Comparison of ENCODE assay signal across 16 cellular contexts in the genomic region with DNA sequence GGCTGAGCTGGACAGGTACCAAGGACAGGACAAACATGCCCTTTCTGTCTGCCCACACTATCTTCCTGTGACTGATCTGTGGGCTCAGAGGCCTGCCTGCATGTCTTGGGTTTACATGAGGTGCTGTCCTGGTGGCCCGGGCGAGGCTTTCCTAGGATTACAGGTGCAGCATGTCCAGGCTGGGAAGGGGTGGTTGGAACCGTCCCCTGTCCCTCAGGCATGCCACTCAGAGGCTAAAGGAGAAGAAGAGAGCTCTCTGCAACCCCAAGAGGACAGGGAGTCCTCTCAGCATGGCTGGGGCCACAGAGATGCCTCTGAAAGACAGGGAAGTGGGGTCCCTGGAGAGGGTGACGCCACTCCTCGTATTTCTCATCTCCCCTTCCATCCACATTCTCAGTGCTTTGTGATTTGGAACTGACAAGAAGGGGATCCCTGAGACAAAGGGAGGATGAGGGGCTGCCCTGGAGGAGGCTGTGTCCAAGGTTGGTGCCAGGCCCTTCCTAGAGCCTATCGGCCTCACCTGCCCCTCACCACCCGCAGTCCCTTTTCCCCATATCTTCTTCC.
DNase-seq lines count a peak whose midpoint lies in the region; ATAC-seq and TF ChIP-seq lines count a peak whose summit lies in the region.
"Had no signal": no experiment of that assay in that cellular context is flagged by ENCODE, and none has a peak within 500 bp of the region (broad histone marks: within the 10 kb centered on the region; RNA-seq: fewer than 3 reads in every experiment).

No MANE protein-coding gene starts in this region.

- H3K9ac ChIP-seq in endodermal cell (ENCODE audit: extremely low read depth, low read length, poor library complexity, severe bottlenecking) = no peak overlapping the region
- H3K9ac ChIP-seq: neural progenitor cell had no signal

- no peaks in the 10 kb centered on the region for H3K36me3 Mint-ChIP-seq in endodermal cell (ENCODE audit: low read depth)
- H3K36me3 Mint-ChIP-seq in T-cell = no peaks in the 10 kb centered on the region
- H3K36me3 Mint-ChIP-seq: mesothelial cell of epicardium; neural progenitor cell; stimulated activated effector memory CD8-positive, alpha-beta T cell treated with anti-CD3 and anti-CD28 coated beads, Interleukin-12 subunit alpha, Interleukin-12 subunit beta, amount 100 ng/mL, for 72 hours had no signal

- H3K4me1 ChIP-seq in endodermal cell (ENCODE audit: control insufficient read depth, insufficient read depth, low read length) = no peaks in the 10 kb centered on the region

- H3K4me3 Mint-ChIP-seq in endodermal cell (no peak overlapping the region), T-cell (no peak overlapping the region)
- H3K4me3 Mint-ChIP-seq: effector memory CD8-positive, alpha-beta T cell; mesothelial cell of epicardium; stimulated activated effector memory CD8-positive, alpha-beta T cell treated with anti-CD3 and anti-CD28 coated beads, Interleukin-12 subunit alpha, Interleukin-12 subunit beta, amount 100 ng/mL, for 72 hours; T-helper 17 cell had no signal

- ATAC-seq in GM18498 (IDR thresholded peaks at IDR 0.05; ENCODE audit: unreplicated experiment) (peak; percentile 5), GM21381 (IDR thresholded peaks at IDR 0.05; ENCODE audit: unreplicated experiment) (peak; percentile 24), HG03097 (IDR thresholded peaks at IDR 0.05; ENCODE audit: low FRiP score, unreplicated experiment) (peak; percentile 7), T-cell (replicated peaks in 1 of 4) (no peak), GM21619 (IDR thresholded peaks at IDR 0.05; ENCODE audit: unreplicated experiment) (no peak)

- POLR2A ChIA-PET in T-cell (lab: Charles Lee) = no interaction called here

- WGBS in endodermal cell (ENCODE audit: insufficient coverage in 1 of 2, insufficient read length in 1 of 2), 2 experiments = 90% methylated on average over 7 of the region's 7 CpGs; no CpG with 5 or more reads in 1 of the 2 experiments

- H3K4me3 ChIP-seq in endodermal cell (ENCODE audit: low read length) = no peak overlapping the region
- H3K4me3 ChIP-seq: neural progenitor cell, tibial artery had no signal

- H3K27me3 ChIP-seq in endodermal cell (ENCODE audit: control insufficient read depth, insufficient read depth, low read length, poor library complexity, severe bottlenecking) = no peaks in the 10 kb centered on the region
- H3K27me3 ChIP-seq: neural progenitor cell had no signal

- peaks cover 24% of the 10 kb centered on the region for H3K4me1 Mint-ChIP-seq in endodermal cell
- no peaks in the 10 kb centered on the region for H3K4me1 Mint-ChIP-seq in T-cell
- H3K4me1 Mint-ChIP-seq: stimulated activated effector memory CD8-positive, alpha-beta T cell treated with anti-CD3 and anti-CD28 coated beads, Interleukin-12 subunit alpha, Interleukin-12 subunit beta, amount 100 ng/mL, for 72 hours had no signal

- no peak overlapping the region for H3K27ac ChIP-seq in endodermal cell (ENCODE audit: low read depth, low read length)
- H3K27ac ChIP-seq: neural progenitor cell, tibial artery had no signal

- DNase-seq in endodermal cell = no peak
- DNase-seq in ecto neural progenitor cell (ENCODE audit: low spot score) = no peak
- DNase-seq in T-cell = no peak
- DNase-seq in ACHN = no peak

- H3K27me3 Mint-ChIP-seq in endodermal cell (ENCODE audit: insufficient read depth) = peaks cover 11% of the 10 kb centered on the region
- H3K27me3 Mint-ChIP-seq in T-cell = peaks cover 8 to 12% of the 10 kb centered on the region in 2 donors

- no peaks in the 10 kb centered on the region for H3K9me3 ChIP-seq in endodermal cell (ENCODE audit: control insufficient read depth, low read length)
- H3K9me3 ChIP-seq: heart right ventricle, tibial artery had no signal

- no peaks in the 10 kb centered on the region for H3K9me3 Mint-ChIP-seq in endodermal cell
- H3K9me3 Mint-ChIP-seq in T-cell = no peaks in the 10 kb centered on the region
- H3K9me3 Mint-ChIP-seq: activated B cell treated with CpG ODN at 0.5 μM for 24 hours; effector memory CD8-positive, alpha-beta T cell; mesothelial cell of epicardium; neural progenitor cell; stimulated activated effector memory CD8-positive, alpha-beta T cell treated with anti-CD3 and anti-CD28 coated beads, Interleukin-12 subunit alpha, Interleukin-12 subunit beta, amount 100 ng/mL, for 72 hours had no signal

- CTCF ChIA-PET in T-cell (lab: Charles Lee) = no interaction called here

- no peaks in the 10 kb centered on the region for H3K36me3 ChIP-seq in endodermal cell (ENCODE audit: control insufficient read depth, insufficient read depth, low read length)
- H3K36me3 ChIP-seq: heart right ventricle, neural progenitor cell, tibial artery had no signal

- no peak for TF ChIP-seq CTCF in endodermal cell (conservative IDR thresholded peaks at IDR 0.05)

- H3K27ac Mint-ChIP-seq in endodermal cell = peak overlapping the region; percentile 44
- no peak overlapping the region for H3K27ac Mint-ChIP-seq in T-cell
- H3K27ac Mint-ChIP-seq: effector memory CD8-positive, alpha-beta T cell; mesothelial cell of epicardium; stimulated activated effector memory CD8-positive, alpha-beta T cell treated with anti-CD3 and anti-CD28 coated beads, Interleukin-12 subunit alpha, Interleukin-12 subunit beta, amount 100 ng/mL, for 72 hours; T-helper 17 cell had no signal

- in situ Hi-C loops in ACHN (cut with HindIII; ENCODE audit: low pct_ligation_motif_present, low pct_unique_long_range_greater_than_20kb, low sequenced_read_pairs) = no loop called here

Comparison
In these comparisons a context has a peak if more than half of its experiments do, and no peak if none do; other contexts are left out.
1. ATAC-seq: peak in GM18498 (single experiment), GM21381 (single experiment) and HG03097 (single experiment); none in T-cell (0 of 4) and GM21619 (single experiment).